ENCODE assay signal across 12 cellular contexts in genomic region chr5:73985145-73985544, GRCh38.
DNase-seq lines count a peak whose midpoint lies in the region; ATAC-seq and TF ChIP-seq lines count a peak whose summit lies in the region.
"Had no signal": no experiment of that assay in that cellular context is flagged by ENCODE, and none has a peak within 500 bp of the region (broad histone marks: within the 10 kb centered on the region; RNA-seq: fewer than 3 reads in every experiment).

No MANE protein-coding gene starts in this region.

- H3K27me3 Mint-ChIP-seq in HFFc6 (ENCODE audit: insufficient read depth) = peaks cover 29% of the 10 kb centered on the region

- no peak overlapping the region for H4K8ac ChIP-seq in mesenchymal stem cell (ENCODE audit: low read length)

- no peak overlapping the region for H3K14ac ChIP-seq in mesenchymal stem cell (ENCODE audit: low read length in 2 of 2)

- H3K4me3 ChIP-seq in WI38 (ENCODE audit: low read depth, low read length) (no peak overlapping the region), right cardiac atrium (ENCODE audit: low read length) (no peak overlapping the region), mesenchymal stem cell (ENCODE audit: insufficient read depth in 1 of 2, low read depth in 1 of 2, low read length in 2 of 2) (no peak overlapping the region)
- H3K4me3 ChIP-seq: SJSA1, tibial artery had no signal

- WGBS in right cardiac atrium = 12% methylated on average over 1 of the region's 1 CpG
- 0% methylated on average over 1 of the region's 1 CpG for WGBS in mesenchymal stem cell

- H3K4me1 Mint-ChIP-seq in HFFc6 (ENCODE audit: low read depth) = no peaks in the 10 kb centered on the region
- H3K4me1 Mint-ChIP-seq: activated T-helper 17 cell treated with anti-CD3 and anti-CD28 coated beads, Interleukin-2, amount 50 U/mL, for 72 hours; CD8-positive, alpha-beta memory T cell had no signal

- H3K4ac ChIP-seq in mesenchymal stem cell (ENCODE audit: low read depth in 1 of 2, low read length in 2 of 2) = no peak overlapping the region

- H2BK120ac ChIP-seq in mesenchymal stem cell (ENCODE audit: low read depth, low read length) = no peak overlapping the region

- no peak overlapping the region for H2BK15ac ChIP-seq in mesenchymal stem cell (ENCODE audit: low read depth, poor library complexity, severe bottlenecking)

- H3K27ac Mint-ChIP-seq in HFFc6 = no peak overlapping the region
- H3K27ac Mint-ChIP-seq: activated T-helper 17 cell treated with anti-CD3 and anti-CD28 coated beads, Interleukin-2, amount 50 U/mL, for 72 hours; CD8-positive, alpha-beta memory T cell had no signal

- H3K9me3 ChIP-seq in right cardiac atrium (ENCODE audit: control insufficient read depth, low read length) = no peaks in the 10 kb centered on the region
- peaks cover 3% of the 10 kb centered on the region for H3K9me3 ChIP-seq in mesenchymal stem cell (ENCODE audit: control insufficient read depth, low read length)
- H3K9me3 ChIP-seq: SJSA1, tibial artery had no signal

- H2BK12ac ChIP-seq in mesenchymal stem cell (ENCODE audit: low read length in 2 of 2) = no peak overlapping the region

- H2AFZ ChIP-seq in mesenchymal stem cell (ENCODE audit: low read depth, low read length) = no peak overlapping the region

- ATAC-seq in right cardiac atrium = peak; percentile 57 to 87
- ATAC-seq in HG03460 (IDR thresholded peaks at IDR 0.05; ENCODE audit: unreplicated experiment) = no peak
- ATAC-seq: activated T-helper 17 cell treated with anti-CD3 and anti-CD28 coated beads, Interleukin-2, amount 50 U/mL, for 72 hours had no signal

- H3K36me3 ChIP-seq in mesenchymal stem cell (ENCODE audit: control insufficient read depth in 1 of 2, insufficient read depth in 2 of 2, low read depth in 1 of 2, low read length in 2 of 2) = no peaks in the 10 kb centered on the region
- H3K36me3 ChIP-seq: SJSA1, tibial artery had no signal

- no peak overlapping the region for H3K9ac ChIP-seq in mesenchymal stem cell (ENCODE audit: low read length)

- H2AK5ac ChIP-seq in mesenchymal stem cell (ENCODE audit: low read length, severe bottlenecking) = no peak overlapping the region

- no peak overlapping the region for H3K23ac ChIP-seq in mesenchymal stem cell (ENCODE audit: low read length in 2 of 2)

- H3K18ac ChIP-seq in mesenchymal stem cell (ENCODE audit: low read depth in 1 of 2, low read length in 2 of 2) = no peak overlapping the region

- no peak overlapping the region for H3K4me2 ChIP-seq in mesenchymal stem cell (ENCODE audit: low read length, poor library complexity, severe bottlenecking)

- no peaks in the 10 kb centered on the region for H3K9me3 Mint-ChIP-seq in HFFc6
- H3K9me3 Mint-ChIP-seq: activated T-helper 17 cell treated with anti-CD3 and anti-CD28 coated beads, Interleukin-2, amount 50 U/mL, for 72 hours; CD8-positive, alpha-beta memory T cell had no signal

- no peaks in the 10 kb centered on the region for H3K36me3 Mint-ChIP-seq in HFFc6 (ENCODE audit: low read depth)
- H3K36me3 Mint-ChIP-seq: CD8-positive, alpha-beta memory T cell had no signal

- no peaks in the 10 kb centered on the region for H3K79me1 ChIP-seq in mesenchymal stem cell (replicated peaks; ENCODE audit: low read length, poor library complexity, severe bottlenecking)

- intact Hi-C loops in right cardiac atrium (cut with DNase I) = no loop called here

- H4K91ac ChIP-seq in mesenchymal stem cell (ENCODE audit: low read length) = no peak overlapping the region

- no peak for DNase-seq in HFFc6
- peak in 1 of 3 donors; percentile 56 for DNase-seq in right cardiac atrium
- no peak for DNase-seq in stimulated activated CD4-positive, alpha-beta T cell treated with anti-CD3 and anti-CD28 coated beads, Interleukin-12 subunit alpha, Interleukin-12 subunit beta, amount 100 ng/mL, for 4 hours
- DNase-seq in mesenchymal stem cell = no peak
- no peak for DNase-seq in GDM1 (lab: John Stamatoyannopoulos, UW)
- DNase-seq: CD8-positive, alpha-beta memory T cell had no signal

- no peak overlapping the region for H3K4me3 Mint-ChIP-seq in HFFc6
- H3K4me3 Mint-ChIP-seq: activated T-helper 17 cell treated with anti-CD3 and anti-CD28 coated beads, Interleukin-2, amount 50 U/mL, for 72 hours; CD8-positive, alpha-beta memory T cell had no signal

- H3K4me1 ChIP-seq in right cardiac atrium (ENCODE audit: control insufficient read depth, insufficient read depth, low read length) = no peaks in the 10 kb centered on the region
- peaks cover 2% of the 10 kb centered on the region for H3K4me1 ChIP-seq in mesenchymal stem cell (ENCODE audit: control insufficient read depth, insufficient read depth, low read depth, low read length)
- H3K4me1 ChIP-seq: tibial artery had no signal

- no peak overlapping the region for H2BK5ac ChIP-seq in mesenchymal stem cell (ENCODE audit: low read depth, low read length, poor library complexity, severe bottlenecking)

- TF ChIP-seq CTCF in 22Rv1 (IDR thresholded peaks at IDR 0.05) = peak; percentile 57
- TF ChIP-seq CTCF in HFFc6 (IDR thresholded peaks at IDR 0.05) = peak; percentile 64
- TF ChIP-seq CTCF in WI38 (IDR thresholded peaks at IDR 0.05; ENCODE audit: low read depth, low read length) = 0 out of 2 replicates have a peak, but pooled peaks have one; percentile 23

- no peak overlapping the region for H3K27ac ChIP-seq in 22Rv1
- H3K27ac ChIP-seq in right cardiac atrium (ENCODE audit: low read length) = no peak overlapping the region
- H3K27ac ChIP-seq in mesenchymal stem cell (ENCODE audit: low read length, poor library complexity, severe bottlenecking) = no peak overlapping the region
- H3K27ac ChIP-seq: SJSA1, tibial artery had no signal

- H3K27me3 ChIP-seq in right cardiac atrium (ENCODE audit: control insufficient read depth, insufficient read depth) (no peaks in the 10 kb centered on the region), mesenchymal stem cell (ENCODE audit: control insufficient read depth in 1 of 2, insufficient read depth in 1 of 2, low read length in 2 of 2) (peaks cover 0 to 14% of the 10 kb centered on the region in 2 experiments)
- H3K27me3 ChIP-seq: SJSA1, tibial artery had no signal
